ENCODE assay signal across 17 cellular contexts in the genomic region with DNA sequence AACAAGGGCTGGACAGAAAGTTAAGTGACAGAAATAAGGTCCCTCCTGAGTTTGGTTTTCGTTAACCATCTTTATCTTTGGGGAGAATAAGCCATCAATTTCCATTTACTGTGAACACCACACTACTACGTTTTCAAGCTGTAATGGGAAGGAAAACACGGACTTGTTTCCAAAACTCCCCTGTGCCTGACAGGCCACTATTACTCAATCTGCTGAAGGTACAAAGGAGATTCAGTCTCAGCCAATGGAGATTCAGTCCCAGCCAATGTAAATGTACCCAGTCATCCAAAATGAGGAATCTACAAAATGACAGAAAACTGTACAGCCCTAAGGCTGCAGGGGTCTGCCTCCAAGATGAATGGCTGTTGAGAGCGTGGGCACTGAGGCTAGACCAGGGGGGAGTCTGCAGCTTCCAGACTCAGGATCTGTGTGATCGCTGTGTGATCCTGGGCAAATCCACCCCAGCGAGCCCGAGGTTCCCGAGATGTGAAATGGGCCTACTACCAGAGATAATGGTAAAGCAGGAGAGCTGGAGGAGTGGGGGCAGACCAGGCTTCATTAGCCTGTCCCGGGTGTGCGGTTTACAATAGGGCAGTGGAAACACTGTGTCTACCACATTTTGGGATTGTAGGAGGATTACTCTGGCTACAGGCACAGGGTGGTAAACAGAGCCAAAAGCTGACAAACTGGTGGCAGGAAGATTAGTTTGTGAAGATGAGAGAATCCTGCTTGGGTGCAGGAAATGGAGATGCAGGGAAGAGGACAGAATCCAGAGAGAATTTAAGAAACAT.
"Had no signal": no experiment of that assay in that cellular context is flagged by ENCODE, and none has a peak within 500 bp of the region (broad histone marks: within the 10 kb centered on the region; RNA-seq: fewer than 3 reads in every experiment).

No MANE protein-coding gene starts in this region.

- H3K9me3 Mint-ChIP-seq: activated naive CD4-positive, alpha-beta T cell treated with anti-CD3 and anti-CD28 coated beads, Interleukin-2, amount 10 ng/mL, durations not matched to agents 7 days and 5 days; activated naive CD8-positive, alpha-beta T cell treated with anti-CD3 and anti-CD28 coated beads, Interleukin-2, amount 50 U/mL, for 24 hours; activated T-cell treated with anti-CD3 and anti-CD28 coated beads, Interleukin-2, amount 50 U/mL, for 4 hours; dendritic cell treated with granulocyte-macrophage colony-stimulating factor and Interleukin-4, amounts not matched to agents 40 ng/mL and 50 ng/mL, for 4 days; immature natural killer cell; naive thymus-derived CD4-positive, alpha-beta T cell; WTC11 had no signal

- H3K27me3 ChIP-seq: esophagus squamous epithelium, thyroid gland had no signal

- H3K27me3 Mint-ChIP-seq: activated CD4-positive, alpha-beta T cell treated with anti-CD3 and anti-CD28 coated beads for 36 hours; activated naive CD4-positive, alpha-beta T cell treated with anti-CD3 and anti-CD28 coated beads, Interleukin-2, amount 10 ng/mL, durations not matched to agents 7 days and 5 days; activated naive CD8-positive, alpha-beta T cell treated with anti-CD3 and anti-CD28 coated beads, Interleukin-2, amount 50 U/mL, for 24 hours; dendritic cell treated with granulocyte-macrophage colony-stimulating factor and Interleukin-4, amounts not matched to agents 40 ng/mL and 50 ng/mL, for 4 days; naive thymus-derived CD4-positive, alpha-beta T cell had no signal

- H3K4me3 Mint-ChIP-seq: activated CD4-positive, alpha-beta T cell treated with anti-CD3 and anti-CD28 coated beads for 36 hours; activated CD8-positive, alpha-beta T cell treated with anti-CD3 and anti-CD28 coated beads, Interleukin-2, amount 10 ng/mL, durations not matched to agents 7 days and 5 days; activated naive CD4-positive, alpha-beta T cell treated with anti-CD3 and anti-CD28 coated beads, Interleukin-2, amount 10 ng/mL, durations not matched to agents 7 days and 5 days; activated naive CD8-positive, alpha-beta T cell treated with anti-CD3 and anti-CD28 coated beads, Interleukin-2, amount 50 U/mL, for 24 hours; activated T-cell treated with anti-CD3 and anti-CD28 coated beads, Interleukin-2, amount 50 U/mL, for 4 hours; dendritic cell treated with granulocyte-macrophage colony-stimulating factor and Interleukin-4, amounts not matched to agents 40 ng/mL and 50 ng/mL, for 4 days; immature natural killer cell; naive thymus-derived CD4-positive, alpha-beta T cell; WTC11 had no signal

- ATAC-seq: activated CD4-positive, alpha-beta T cell treated with anti-CD3 and anti-CD28 coated beads for 36 hours; activated CD8-positive, alpha-beta T cell treated with anti-CD3 and anti-CD28 coated beads, Interleukin-2, amount 10 ng/mL, durations not matched to agents 7 days and 5 days; activated naive CD8-positive, alpha-beta T cell treated with anti-CD3 and anti-CD28 coated beads, Interleukin-2, amount 50 U/mL, for 24 hours; activated T-cell treated with anti-CD3 and anti-CD28 coated beads, Interleukin-2, amount 50 U/mL, for 4 hours; naive thymus-derived CD4-positive, alpha-beta T cell; WTC11 had no signal

- H3K27ac Mint-ChIP-seq: activated CD4-positive, alpha-beta T cell treated with anti-CD3 and anti-CD28 coated beads for 36 hours; activated CD8-positive, alpha-beta T cell treated with anti-CD3 and anti-CD28 coated beads, Interleukin-2, amount 10 ng/mL, durations not matched to agents 7 days and 5 days; activated naive CD4-positive, alpha-beta T cell treated with anti-CD3 and anti-CD28 coated beads, Interleukin-2, amount 10 ng/mL, durations not matched to agents 7 days and 5 days; activated naive CD8-positive, alpha-beta T cell treated with anti-CD3 and anti-CD28 coated beads, Interleukin-2, amount 50 U/mL, for 24 hours; dendritic cell treated with granulocyte-macrophage colony-stimulating factor and Interleukin-4, amounts not matched to agents 40 ng/mL and 50 ng/mL, for 4 days; WTC11 had no signal

- H3K36me3 Mint-ChIP-seq: WTC11 had no signal

- H3K27ac ChIP-seq: esophagus squamous epithelium, thyroid gland had no signal

- H3K9me3 ChIP-seq: esophagus squamous epithelium, thyroid gland had no signal

- H3K36me3 ChIP-seq: thyroid gland had no signal

- H3K4me1 Mint-ChIP-seq: activated naive CD4-positive, alpha-beta T cell treated with anti-CD3 and anti-CD28 coated beads, Interleukin-2, amount 10 ng/mL, durations not matched to agents 7 days and 5 days had no signal

- DNase-seq: activated CD4-positive, alpha-beta T cell treated with anti-CD3 and anti-CD28 coated beads for 36 hours; activated CD8-positive, alpha-beta T cell treated with anti-CD3 and anti-CD28 coated beads, Interleukin-2, amount 10 ng/mL, durations not matched to agents 7 days and 5 days; activated effector memory CD4-positive, alpha-beta T cell treated with Interleukin-2 at 50 U/mL for 16 hours; activated naive CD4-positive, alpha-beta T cell treated with anti-CD3 and anti-CD28 coated beads, Interleukin-2, amount 10 ng/mL, durations not matched to agents 7 days and 5 days; activated naive CD8-positive, alpha-beta T cell treated with anti-CD3 and anti-CD28 coated beads, Interleukin-2, amount 50 U/mL, for 24 hours; activated T-cell treated with anti-CD3 and anti-CD28 coated beads, Interleukin-2, amount 50 U/mL, for 4 hours; aorta; effector memory CD4-positive, alpha-beta T cell; esophagus squamous epithelium; immature natural killer cell; mesenchymal stem cell; naive thymus-derived CD4-positive, alpha-beta T cell; nucleus accumbens; stimulated activated naive CD4-positive, alpha-beta T cell treated with Interleukin-2 at 50 U/mL for 16 hours; thyroid gland had no signal

- H3K4me3 ChIP-seq: esophagus squamous epithelium, thyroid gland had no signal
